Comparison of ENCODE assay signal across 27 cellular contexts in the genomic region with DNA sequence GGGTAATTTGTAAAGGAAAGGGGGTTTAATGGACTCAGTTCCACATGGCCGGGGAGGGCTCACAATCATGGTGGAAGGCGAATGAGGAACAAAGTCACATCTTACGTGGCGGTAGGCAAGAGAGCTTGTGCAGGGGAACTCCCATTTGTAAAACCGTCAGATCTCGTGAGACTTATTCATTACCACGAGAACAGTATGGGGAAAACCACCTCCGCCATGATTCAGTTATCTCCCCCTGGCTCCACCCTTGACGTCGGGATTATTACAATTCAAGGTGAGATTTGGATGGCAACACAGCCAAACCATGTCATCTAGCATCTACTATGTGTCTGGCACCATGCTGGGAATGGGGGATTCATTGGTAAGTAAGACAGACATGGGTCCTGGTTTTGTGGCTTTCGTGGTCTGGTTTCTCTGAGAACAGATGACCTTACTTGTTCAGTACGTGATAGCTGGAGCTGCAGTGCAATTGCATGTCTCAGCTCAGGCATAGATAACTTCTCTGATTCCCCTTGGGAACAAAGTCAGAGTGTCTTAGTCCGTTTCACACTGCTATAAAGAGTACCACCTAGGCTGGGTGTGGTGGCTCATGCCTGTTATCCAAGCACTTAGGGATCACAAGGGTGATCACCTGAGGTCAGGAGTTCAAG. TPM values are rescaled to one million over a fixed set of nuclear protein-coding genes. Genes with fewer than 3 reads are reported as not detected.
"Had no signal": no experiment of that assay in that cellular context is flagged by ENCODE, and none has a peak within 500 bp of the region (broad histone marks: within the 10 kb centered on the region; RNA-seq: fewer than 3 reads in every experiment).

No MANE protein-coding gene starts in this region.

- ATAC-seq: activated T-cell treated with anti-CD3 and anti-CD28 coated beads, Interleukin-2, amount 50 U/mL, for 4 hours; effector memory CD8-positive, alpha-beta T cell; gastrocnemius medialis; left ventricle myocardium superior; right cardiac atrium had no signal

- H3K4me1 ChIP-seq: adrenal gland, ascending aorta, esophagus muscularis mucosa, gastrocnemius medialis, parathyroid adenoma, testis, vagina had no signal

- DNase-seq: activated CD4-positive, alpha-beta T cell treated with anti-CD3 and anti-CD28 coated beads for 4 hours; activated CD4-positive, alpha-beta T cell treated with anti-CD3 and anti-CD28 coated beads, Interleukin-2, amount 50 U/mL, for 48 hours; activated CD4-positive, CD25-positive, alpha-beta regulatory T cell; activated CD8-positive, alpha-beta memory T cell treated with anti-CD3 and anti-CD28 coated beads, Interleukin-2, amount 50 U/mL, for 48 hours; activated naive CD4-positive, alpha-beta T cell; activated T-cell treated with anti-CD3 and anti-CD28 coated beads, Interleukin-2, amount 50 U/mL, for 4 hours; central memory CD4-positive, alpha-beta T cell; dorsolateral prefrontal cortex; effector memory CD8-positive, alpha-beta T cell; gastrocnemius medialis; head of caudate nucleus; hypothalamus; left ventricle myocardium superior; right cardiac atrium; stimulated activated CD4-positive, alpha-beta T cell treated with anti-CD3 and anti-CD28 coated beads, Interleukin-2, amount 100 ng/mL, for 24 hours; stimulated activated naive CD4-positive, alpha-beta T cell; testis had no signal

- H3K27ac ChIP-seq: adrenal gland, ascending aorta, dorsolateral prefrontal cortex, esophagus muscularis mucosa, gastrocnemius medialis, parathyroid adenoma, skin epidermis, testis, vagina had no signal

- H3K9ac ChIP-seq: parathyroid adenoma had no signal

- H3K79me2 ChIP-seq: parathyroid adenoma had no signal

- FAIRE-seq: colon had no signal

- H3K4me3 ChIP-seq: adrenal gland, ascending aorta, dorsolateral prefrontal cortex, esophagus muscularis mucosa, gastrocnemius medialis, skin epidermis, testis, vagina had no signal

- H2AFZ ChIP-seq: parathyroid adenoma had no signal

- H3K27me3 ChIP-seq: adrenal gland, ascending aorta, dorsolateral prefrontal cortex, esophagus muscularis mucosa, gastrocnemius medialis, testis, vagina had no signal

- H3K9me3 ChIP-seq: testis, vagina had no signal

RNA-seq across cellular contexts. Expression of a gene that starts 39.2 kb away (rescaled TPM):
- total RNA-seq: activated CD8-positive, alpha-beta memory T cell treated with anti-CD3 and anti-CD28 coated beads for 36 hours; activated T-cell treated with anti-CD3 and anti-CD28 coated beads, Interleukin-2, amount 50 U/mL, for 4 hours; activated T-helper 2 cell treated with anti-CD3 and anti-CD28 coated beads, Interferon-gamma antibody, Interleukin-2, Interleukin-4, amounts not matched to agents 10 μg/mL and 5 μg/mL and 100 μg/mL, durations not matched to agents 14 hours and 24 hours and 36 hours; ascending aorta; left ventricle myocardium superior; pulmonary artery endothelial cell; vagina had no signal
- polyA plus RNA-seq: right cardiac atrium had no signal
